Comparison of ENCODE assay signal across 1 cellular context in the genomic region with DNA sequence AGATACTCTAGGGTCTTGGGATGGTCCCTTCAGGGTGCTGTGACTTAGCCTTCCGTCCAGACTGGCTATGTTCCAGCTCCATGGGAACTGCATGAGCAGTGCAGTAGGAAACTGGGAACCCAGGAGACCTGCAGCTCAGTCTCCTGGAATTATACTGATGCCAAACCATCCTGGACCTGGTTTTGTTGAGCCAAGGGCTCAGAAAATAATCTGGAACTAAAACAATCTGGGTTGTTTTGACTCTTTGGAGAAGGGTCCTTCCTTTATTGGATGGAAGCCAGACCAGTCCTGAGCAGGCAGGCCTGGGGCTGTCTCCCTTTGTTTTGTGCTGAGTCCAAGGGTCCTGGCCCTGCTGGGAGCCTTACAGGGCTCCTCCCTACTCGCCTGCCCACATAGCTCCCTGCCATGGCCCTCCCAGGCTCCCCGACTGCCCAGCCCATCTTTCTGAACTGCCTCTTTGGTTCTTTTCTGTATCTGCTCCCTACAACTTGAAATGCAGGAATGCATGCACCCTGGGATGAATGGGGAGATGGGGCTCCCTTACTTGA.
TF ChIP-seq lines count a peak whose summit lies in the region.

No MANE protein-coding gene starts in this region.

TF ChIP-seq in HepG2, 621 proteins besides CTCF, POLR2A, EP300 and RAD21 (continued from another document):
- TF ChIP-seq, protein P1, sequence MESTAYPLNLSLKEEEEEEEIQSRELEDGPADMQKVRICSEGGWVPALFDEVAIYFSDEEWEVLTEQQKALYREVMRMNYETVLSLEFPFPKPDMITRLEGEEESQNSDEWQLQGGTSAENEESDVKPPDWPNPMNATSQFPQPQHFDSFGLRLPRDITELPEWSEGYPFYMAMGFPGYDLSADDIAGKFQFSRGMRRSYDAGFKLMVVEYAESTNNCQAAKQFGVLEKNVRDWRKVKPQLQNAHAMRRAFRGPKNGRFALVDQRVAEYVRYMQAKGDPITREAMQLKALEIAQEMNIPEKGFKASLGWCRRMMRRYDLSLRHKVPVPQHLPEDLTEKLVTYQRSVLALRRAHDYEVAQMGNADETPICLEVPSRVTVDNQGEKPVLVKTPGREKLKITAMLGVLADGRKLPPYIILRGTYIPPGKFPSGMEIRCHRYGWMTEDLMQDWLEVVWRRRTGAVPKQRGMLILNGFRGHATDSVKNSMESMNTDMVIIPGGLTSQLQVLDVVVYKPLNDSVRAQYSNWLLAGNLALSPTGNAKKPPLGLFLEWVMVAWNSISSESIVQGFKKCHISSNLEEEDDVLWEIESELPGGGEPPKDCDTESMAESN (CRISPR knock-in tag; conservative IDR thresholded peaks at IDR 0.05) = no peak
- TF ChIP-seq, protein P2, sequence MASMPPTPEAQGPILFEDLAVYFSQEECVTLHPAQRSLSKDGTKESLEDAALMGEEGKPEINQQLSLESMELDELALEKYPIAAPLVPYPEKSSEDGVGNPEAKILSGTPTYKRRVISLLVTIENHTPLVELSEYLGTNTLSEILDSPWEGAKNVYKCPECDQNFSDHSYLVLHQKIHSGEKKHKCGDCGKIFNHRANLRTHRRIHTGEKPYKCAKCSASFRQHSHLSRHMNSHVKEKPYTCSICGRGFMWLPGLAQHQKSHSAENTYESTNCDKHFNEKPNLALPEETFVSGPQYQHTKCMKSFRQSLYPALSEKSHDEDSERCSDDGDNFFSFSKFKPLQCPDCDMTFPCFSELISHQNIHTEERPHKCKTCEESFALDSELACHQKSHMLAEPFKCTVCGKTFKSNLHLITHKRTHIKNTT (CRISPR knock-in tag; IDR thresholded peaks at IDR 0.05) = no peak
- TF ChIP-seq HMG20A (CRISPR knock-in tag; IDR thresholded peaks at IDR 0.05; ENCODE audit: borderline replicate concordance) = no peak
- TF ChIP-seq, protein P3, sequence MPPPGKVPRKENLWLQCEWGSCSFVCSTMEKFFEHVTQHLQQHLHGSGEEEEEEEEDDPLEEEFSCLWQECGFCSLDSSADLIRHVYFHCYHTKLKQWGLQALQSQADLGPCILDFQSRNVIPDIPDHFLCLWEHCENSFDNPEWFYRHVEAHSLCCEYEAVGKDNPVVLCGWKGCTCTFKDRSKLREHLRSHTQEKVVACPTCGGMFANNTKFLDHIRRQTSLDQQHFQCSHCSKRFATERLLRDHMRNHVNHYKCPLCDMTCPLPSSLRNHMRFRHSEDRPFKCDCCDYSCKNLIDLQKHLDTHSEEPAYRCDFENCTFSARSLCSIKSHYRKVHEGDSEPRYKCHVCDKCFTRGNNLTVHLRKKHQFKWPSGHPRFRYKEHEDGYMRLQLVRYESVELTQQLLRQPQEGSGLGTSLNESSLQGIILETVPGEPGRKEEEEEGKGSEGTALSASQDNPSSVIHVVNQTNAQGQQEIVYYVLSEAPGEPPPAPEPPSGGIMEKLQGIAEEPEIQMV (CRISPR knock-in tag; IDR thresholded peaks at IDR 0.05; ENCODE audit: low read depth) = no peak
- TF ChIP-seq DMAP1 (CRISPR knock-in tag; IDR thresholded peaks at IDR 0.05) = no peak
- TF ChIP-seq PHB2 (IDR thresholded peaks at IDR 0.05; ENCODE audit: partially characterized antibody) = no peak
- TF ChIP-seq ELF1 (CRISPR knock-in tag; IDR thresholded peaks at IDR 0.05) = no peak
- no peak for TF ChIP-seq ZNF761 (CRISPR knock-in tag; conservative IDR thresholded peaks at IDR 0.05)
- TF ChIP-seq ZNF446 (CRISPR knock-in tag; IDR thresholded peaks at IDR 0.05) = no peak
- TF ChIP-seq ETV5 (CRISPR knock-in tag; IDR thresholded peaks at IDR 0.05; ENCODE audit: borderline replicate concordance) = no peak
- TF ChIP-seq IRX3 (CRISPR knock-in tag; IDR thresholded peaks at IDR 0.05; ENCODE audit: borderline replicate concordance, low read depth) = no peak
- 0 out of 2 replicates have a peak, but pooled peaks have one; percentile 12 for TF ChIP-seq SALL1 (CRISPR knock-in tag; IDR thresholded peaks at IDR 0.05)
- TF ChIP-seq ZNF263 (CRISPR knock-in tag; IDR thresholded peaks at IDR 0.05) = peak; percentile 58
- no peak for TF ChIP-seq ZNF570 (CRISPR knock-in tag; IDR thresholded peaks at IDR 0.05; ENCODE audit: borderline replicate concordance)
- TF ChIP-seq, protein P4, sequence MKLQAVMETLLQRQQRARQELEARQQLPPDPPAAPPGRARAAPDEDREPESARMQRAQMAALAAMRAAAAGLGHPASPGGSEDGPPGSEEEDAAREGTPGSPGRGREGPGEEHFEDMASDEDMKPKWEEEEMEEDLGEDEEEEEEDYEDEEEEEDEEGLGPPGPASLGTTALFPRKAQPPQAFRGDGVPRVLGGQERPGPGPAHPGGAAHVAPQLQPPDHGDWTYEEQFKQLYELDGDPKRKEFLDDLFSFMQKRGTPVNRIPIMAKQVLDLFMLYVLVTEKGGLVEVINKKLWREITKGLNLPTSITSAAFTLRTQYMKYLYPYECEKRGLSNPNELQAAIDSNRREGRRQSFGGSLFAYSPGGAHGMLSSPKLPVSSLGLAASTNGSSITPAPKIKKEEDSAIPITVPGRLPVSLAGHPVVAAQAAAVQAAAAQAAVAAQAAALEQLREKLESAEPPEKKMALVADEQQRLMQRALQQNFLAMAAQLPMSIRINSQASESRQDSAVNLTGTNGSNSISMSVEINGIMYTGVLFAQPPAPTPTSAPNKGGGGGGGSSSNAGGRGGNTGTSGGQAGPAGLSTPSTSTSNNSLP (IDR thresholded peaks at IDR 0.05; ENCODE audit: low read depth, low read length) = no peak
- no peak for TF ChIP-seq SP1 (IDR thresholded peaks at IDR 0.05)
- no peak for TF ChIP-seq SP1 (CRISPR knock-in tag; IDR thresholded peaks at IDR 0.05)
- no peak for TF ChIP-seq TRAFD1 (CRISPR knock-in tag; IDR thresholded peaks at IDR 0.05; ENCODE audit: borderline replicate concordance)
- peak; percentile 17; the same call in 1 of the 2 replicates for TF ChIP-seq HOXA3 (CRISPR knock-in tag; IDR thresholded peaks at IDR 0.05)
- TF ChIP-seq RARA (CRISPR knock-in tag; IDR thresholded peaks at IDR 0.05) = no peak
- TF ChIP-seq MTA3 (CRISPR knock-in tag; IDR thresholded peaks at IDR 0.05) = no peak
- no peak for TF ChIP-seq ZBTB20 (CRISPR knock-in tag; IDR thresholded peaks at IDR 0.05; ENCODE audit: borderline replicate concordance, low read depth)
- no peak for TF ChIP-seq USF2 (IDR thresholded peaks at IDR 0.05; ENCODE audit: low read depth, low read length)
- no peak for TF ChIP-seq USF2 (CRISPR knock-in tag; IDR thresholded peaks at IDR 0.05; ENCODE audit: borderline replicate concordance)
- no peak for TF ChIP-seq MXD4 (CRISPR knock-in tag; IDR thresholded peaks at IDR 0.05)
- TF ChIP-seq ZNF264 (CRISPR knock-in tag; IDR thresholded peaks at IDR 0.05) = 0 out of 2 replicates have a peak, but pooled peaks have one; percentile 31
- no peak for TF ChIP-seq IRF2 (CRISPR knock-in tag; IDR thresholded peaks at IDR 0.05)
- no peak for TF ChIP-seq FOXM1 (CRISPR knock-in tag; IDR thresholded peaks at IDR 0.05)
- TF ChIP-seq PLRG1 (conservative IDR thresholded peaks at IDR 0.05) = no peak
- TF ChIP-seq, protein P5, sequence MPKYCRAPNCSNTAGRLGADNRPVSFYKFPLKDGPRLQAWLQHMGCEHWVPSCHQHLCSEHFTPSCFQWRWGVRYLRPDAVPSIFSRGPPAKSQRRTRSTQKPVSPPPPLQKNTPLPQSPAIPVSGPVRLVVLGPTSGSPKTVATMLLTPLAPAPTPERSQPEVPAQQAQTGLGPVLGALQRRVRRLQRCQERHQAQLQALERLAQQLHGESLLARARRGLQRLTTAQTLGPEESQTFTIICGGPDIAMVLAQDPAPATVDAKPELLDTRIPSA (CRISPR knock-in tag; IDR thresholded peaks at IDR 0.05; ENCODE audit: borderline replicate concordance) = no peak
- TF ChIP-seq SMAD1 (CRISPR knock-in tag; IDR thresholded peaks at IDR 0.05; ENCODE audit: borderline replicate concordance, low read depth) = no peak
